Comparison of ENCODE assay signal across 8 cellular contexts in genomic region chr6:158220786-158221442, GRCh38. TPM values are rescaled to one million over a fixed set of nuclear protein-coding genes. Genes with fewer than 3 reads are reported as not detected.
A peak's percentile ranks its signal among the peaks of the same experiment; 100 is the strongest.
DNase-seq lines count a peak whose midpoint lies in the region; ATAC-seq and TF ChIP-seq lines count a peak whose summit lies in the region.

No MANE protein-coding gene starts in this region.

- no peaks in the 10 kb centered on the region for H3K9me3 Mint-ChIP-seq in T-helper 2 cell treated with Interferon-gamma antibody and Interleukin-4, amounts not matched to agents 5 μg/mL and 100 μg/mL, for 36 hours

- ATAC-seq in left ventricle myocardium superior (peak; percentile 94), HG02623 (IDR thresholded peaks at IDR 0.05; ENCODE audit: unreplicated experiment) (no peak)

- peaks cover 3% of the 10 kb centered on the region; the same call in 1 of the 2 replicates for H3K4me1 ChIP-seq in HEK293 (ENCODE audit: control insufficient read depth, insufficient read depth, low read length)

- H3K4me3 ChIP-seq in HEK293 (ENCODE audit: low read depth, low read length) (no peak overlapping the region), retinal pigment epithelial cell (ENCODE audit: low read length) (no peak overlapping the region)

- H3K36me3 Mint-ChIP-seq in T-helper 2 cell treated with Interferon-gamma antibody and Interleukin-4, amounts not matched to agents 5 μg/mL and 100 μg/mL, for 36 hours (ENCODE audit: low read depth), result no peaks in the 10 kb centered on the region

- H3K4me3 Mint-ChIP-seq in T-helper 2 cell treated with Interferon-gamma antibody and Interleukin-4, amounts not matched to agents 5 μg/mL and 100 μg/mL, for 36 hours, result no peak overlapping the region

- intact Hi-C loops in left ventricle myocardium superior (cut with micrococcal nuclease), result no loop called here

- H3K27ac ChIP-seq in HEK293 (ENCODE audit: extremely low read depth, low read depth, low read length), result no peak overlapping the region

- TF ChIP-seq CTCF in HEK293 (tag by site-specific recombination; IDR thresholded peaks at IDR 0.05), result peak; percentile 82
- TF ChIP-seq CTCF in retinal pigment epithelial cell (conservative IDR thresholded peaks at IDR 0.05; ENCODE audit: low read depth, low read length), result peak; percentile 95

- no peaks in the 10 kb centered on the region for H3K27me3 Mint-ChIP-seq in T-helper 2 cell treated with Interferon-gamma antibody and Interleukin-4, amounts not matched to agents 5 μg/mL and 100 μg/mL, for 36 hours (ENCODE audit: low read depth)

- peaks cover 1% of the 10 kb centered on the region for H3K4me1 Mint-ChIP-seq in T-helper 2 cell treated with Interferon-gamma antibody and Interleukin-4, amounts not matched to agents 5 μg/mL and 100 μg/mL, for 36 hours (ENCODE audit: low read depth)

- POLR2A ChIA-PET in HEK293 (lab: Yijun Ruan, JAX), result interaction anchor here (0.6 kb wide), 1 partner anchor 152 kb away, joined by 4 read pairs; no protein-coding TSS in a partner anchor

- H3K36me3 ChIP-seq in HEK293 (ENCODE audit: control insufficient read depth in 2 of 2, insufficient read depth in 1 of 2, low read length in 2 of 2), result no peaks in the 10 kb centered on the region

- no peak overlapping the region for H3K27ac Mint-ChIP-seq in T-helper 2 cell treated with Interferon-gamma antibody and Interleukin-4, amounts not matched to agents 5 μg/mL and 100 μg/mL, for 36 hours

- no peaks in the 10 kb centered on the region for H3K9me3 ChIP-seq in HEK293 (ENCODE audit: control insufficient read depth, insufficient read depth, low read depth, low read length)

- CTCF ChIA-PET in HEK293 (lab: Yijun Ruan, JAX), result interaction anchor here (0.5 to 3.5 kb wide), 136 partner anchors 8 to 1588 kb away, joined by 3 to 62 read pairs (median 4); no protein-coding TSS in a partner anchor

- DNase-seq in GF-D8 (lab: John Stamatoyannopoulos, UW) (peak; percentile 10), NCI-H128 (lab: John Stamatoyannopoulos, UW; ENCODE audit: unreplicated experiment) (peak; percentile 40), amniotic epithelial cell (ENCODE audit: low read depth) (peak; percentile 46), left ventricle myocardium superior (peak; percentile 88), retinal pigment epithelial cell (ENCODE audit: low read depth) (no peak)
- DNase-seq in T-helper 2 cell treated with Interferon-gamma antibody and Interleukin-4, amounts not matched to agents 5 μg/mL and 100 μg/mL, for 36 hours (ENCODE audit: low spot score), result peak; percentile 71

TF ChIP-seq in HEK293, 187 proteins besides CTCF, POLR2A, EP300 and RAD21 (continues in another document):
- no peak for TF ChIP-seq KLF10 (tag by site-specific recombination; IDR thresholded peaks at IDR 0.05)
- TF ChIP-seq ZNF600 (tag by site-specific recombination; IDR thresholded peaks at IDR 0.05), result 0 out of 2 replicates have a peak, but pooled peaks have one; percentile 24
- TF ChIP-seq ZNF747 (tag by site-specific recombination; IDR thresholded peaks at IDR 0.05), result no peak
- no peak for TF ChIP-seq ZNF121 (tag by site-specific recombination; IDR thresholded peaks at IDR 0.05)
- no peak for TF ChIP-seq KLF1 (tag by site-specific recombination; IDR thresholded peaks at IDR 0.05)
- TF ChIP-seq ZFP37 (tag by site-specific recombination; IDR thresholded peaks at IDR 0.05), result no peak
- 0 out of 2 replicates have a peak, but pooled peaks have one; percentile 16 for TF ChIP-seq ZBTB17 (tag by site-specific recombination; IDR thresholded peaks at IDR 0.05)
- no peak for TF ChIP-seq ZNF37A (tag by site-specific recombination; IDR thresholded peaks at IDR 0.05)
- no peak for TF ChIP-seq ZNF211 (tag by site-specific recombination; IDR thresholded peaks at IDR 0.05; ENCODE audit: low read depth)
- TF ChIP-seq ZNF248 (tag by site-specific recombination; IDR thresholded peaks at IDR 0.05), result no peak
- no peak for TF ChIP-seq GFI1B (tag by site-specific recombination; IDR thresholded peaks at IDR 0.05)
- peak; percentile 51; the same call in 1 of the 2 replicates for TF ChIP-seq ZNF335 (tag by site-specific recombination; conservative IDR thresholded peaks at IDR 0.05)
- TF ChIP-seq MZF1 (tag by site-specific recombination; IDR thresholded peaks at IDR 0.05; ENCODE audit: borderline replicate concordance), result no peak
- no peak for TF ChIP-seq ZNF701 (tag by site-specific recombination; IDR thresholded peaks at IDR 0.05)
- TF ChIP-seq ZBTB26 (tag by site-specific recombination; optimal IDR thresholded peaks at IDR 0.05), result peak; percentile 6
- TF ChIP-seq BCL11B (tag by site-specific recombination; IDR thresholded peaks at IDR 0.05; ENCODE audit: low read depth), result peak; percentile 76
- no peak for TF ChIP-seq MYNN (tag by site-specific recombination; IDR thresholded peaks at IDR 0.05; ENCODE audit: borderline replicate concordance)
- TF ChIP-seq ZSCAN23 (tag by site-specific recombination; IDR thresholded peaks at IDR 0.05), result no peak
- 0 out of 2 replicates have a peak, but pooled peaks have one; percentile 9 for TF ChIP-seq ZNF623 (tag by site-specific recombination; IDR thresholded peaks at IDR 0.05)
- peak; percentile 82 for TF ChIP-seq ZNF660 (tag by site-specific recombination; IDR thresholded peaks at IDR 0.05)
- TF ChIP-seq KLF16 (tag by site-specific recombination; IDR thresholded peaks at IDR 0.05), result no peak
- TF ChIP-seq ZNF362 (tag by site-specific recombination; IDR thresholded peaks at IDR 0.05), result peak; percentile 71
- TF ChIP-seq PRDM4 (tag by site-specific recombination; IDR thresholded peaks at IDR 0.05), result peak; percentile 90
- no peak for TF ChIP-seq ZNF658 (tag by site-specific recombination; IDR thresholded peaks at IDR 0.05)
- TF ChIP-seq ZNF704 (tag by site-specific recombination; IDR thresholded peaks at IDR 0.05), result no peak
- no peak for TF ChIP-seq ZNF692 (tag by site-specific recombination; IDR thresholded peaks at IDR 0.05)
- TF ChIP-seq ZSCAN30 (tag by site-specific recombination; IDR thresholded peaks at IDR 0.05), result peak; percentile 72; the same call in 1 of the 2 replicates
- no peak; the same call in 1 of the 2 replicates for TF ChIP-seq SP7 (tag by site-specific recombination; IDR thresholded peaks at IDR 0.05)

RNA-seq across cellular contexts. Expression of gene GTF2H5, which starts 52.8 kb away (rescaled TPM):
- 29.8 TPM for total RNA-seq in left ventricle myocardium superior

RNA-seq across cellular contexts. Expression of gene SERAC1, which starts 52.9 kb away (rescaled TPM):
- total RNA-seq in left ventricle myocardium superior, result 5.6 TPM
